In the genomic region with DNA sequence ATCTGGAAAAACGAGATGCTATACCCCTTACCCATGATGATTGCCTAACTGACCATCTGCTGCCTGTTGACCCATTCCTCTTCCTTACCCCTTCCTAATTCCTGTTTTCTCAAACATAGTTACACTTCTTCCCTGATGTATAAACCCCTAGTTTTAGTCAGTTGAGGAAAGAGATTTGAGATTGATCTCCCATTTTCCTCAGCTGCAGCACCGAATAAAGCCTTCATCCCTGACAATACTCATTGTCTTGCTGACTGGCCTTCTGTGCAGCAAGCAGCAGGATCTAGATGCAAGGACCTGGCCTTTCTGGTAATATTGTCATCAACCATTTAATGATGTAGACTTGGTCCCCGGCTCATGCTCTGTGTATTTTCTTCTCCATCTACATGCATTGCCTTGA, we compare ENCODE assay signal across 1 cellular context.
TF ChIP-seq lines count a peak whose summit lies in the region.

No MANE protein-coding gene starts in this region.

TF ChIP-seq in GM23338, 12 proteins besides CTCF, POLR2A, EP300 and RAD21:
- no peak for TF ChIP-seq EZH2 (IDR thresholded peaks at IDR 0.05; ENCODE audit: low read depth, unreplicated experiment)
